In genomic region chr18:46672062-46672970, GRCh38 we compare ENCODE assay signal across 15 cellular contexts. TPM values are rescaled to one million over a fixed set of nuclear protein-coding genes. Genes with fewer than 3 reads are reported as not detected.
A peak's percentile ranks its signal among the peaks of the same experiment; 100 is the strongest.
DNase-seq lines count a peak whose midpoint lies in the region; ATAC-seq, FAIRE-seq and TF ChIP-seq lines count a peak whose summit lies in the region.
"Had no signal": no experiment of that assay in that cellular context is flagged by ENCODE, and none has a peak within 500 bp of the region (broad histone marks: within the 10 kb centered on the region; RNA-seq: fewer than 3 reads in every experiment).

No MANE protein-coding gene starts in this region.

- H3K27ac ChIP-seq in Karpas-422 (ENCODE audit: low read length) = no peak overlapping the region
- no peak overlapping the region for H3K27ac ChIP-seq in astrocyte (ENCODE audit: low read depth, low read length)
- H3K27ac ChIP-seq: psoas muscle, stomach had no signal

- H3K9ac ChIP-seq in Karpas-422 (ENCODE audit: low read length) (no peak overlapping the region), astrocyte (ENCODE audit: low read length) (no peak overlapping the region)

- ATAC-seq in sciatic nerve = no peak
- no peak for ATAC-seq in GM21528 (IDR thresholded peaks at IDR 0.05; ENCODE audit: low FRiP score, unreplicated experiment)
- ATAC-seq: psoas muscle had no signal

- DNase-seq in activated naive CD4-positive, alpha-beta T cell treated with anti-CD3 and anti-CD28 coated beads for 36 hours = peak; percentile 26
- DNase-seq in activated naive CD4-positive, alpha-beta T cell treated with Interleukin-2 at 50 U/mL for 16 hours = no peak
- DNase-seq in Karpas-422 = peak; percentile 76
- DNase-seq in astrocyte (ENCODE audit: low read depth) = peak; percentile 56
- DNase-seq in retinal pigment epithelial cell (ENCODE audit: low read depth) = peak; percentile 46
- no peak for DNase-seq in sciatic nerve (ENCODE audit: low spot score)
- no peak for DNase-seq in occipital lobe (lab: John Stamatoyannopoulos, UW)
- DNase-seq: activated CD4-positive, alpha-beta T cell treated with anti-CD3 and anti-CD28 coated beads for 1 hour; KG1; NCI-H2171; psoas muscle; stimulated activated CD4-positive, alpha-beta T cell treated with anti-CD3 and anti-CD28 coated beads, Interleukin-4, amount 100 ng/mL, for 24 hours; stomach had no signal

- CTCF ChIA-PET in activated naive CD4-positive, alpha-beta T cell treated with anti-CD3 and anti-CD28 coated beads for 36 hours (lab: Charles Lee) = interaction anchor here (1.4 to 2.3 kb wide), 2 partner anchors 12 to 15 kb away, joined by 3 to 17 read pairs; partner anchors contain the start of gene LOXHD1

- H3K9me3 ChIP-seq in Karpas-422 (ENCODE audit: low read length) (no peaks in the 10 kb centered on the region), astrocyte (ENCODE audit: insufficient read depth, low read depth, low read length) (no peaks in the 10 kb centered on the region)
- H3K9me3 ChIP-seq: psoas muscle, stomach had no signal

- H3K27me3 ChIP-seq in Karpas-422 (ENCODE audit: low read length) (no peaks in the 10 kb centered on the region), astrocyte (ENCODE audit: insufficient read depth, low read length) (peaks cover 2% of the 10 kb centered on the region)
- H3K27me3 ChIP-seq: stomach had no signal

- H3K4me2 ChIP-seq in Karpas-422 (ENCODE audit: low read depth, low read length, poor library complexity, severe bottlenecking) (peak overlapping the region; percentile 25), astrocyte (ENCODE audit: low read length) (no peak overlapping the region)

- no peak overlapping the region for H3K4me3 Mint-ChIP-seq in activated naive CD4-positive, alpha-beta T cell treated with anti-CD3 and anti-CD28 coated beads for 36 hours
- H3K4me3 Mint-ChIP-seq in astrocyte (ENCODE audit: unreplicated experiment) = no peak overlapping the region

- no peak overlapping the region for H2AFZ ChIP-seq in Karpas-422 (ENCODE audit: low read length)
- no peak overlapping the region for H2AFZ ChIP-seq in astrocyte (ENCODE audit: low read depth, low read length)

- FAIRE-seq in astrocyte (lab: Jason Lieb, UNC) = no peak
- FAIRE-seq: G401.6 had no signal

- H3K27ac Mint-ChIP-seq in activated naive CD4-positive, alpha-beta T cell treated with anti-CD3 and anti-CD28 coated beads for 36 hours = no peak overlapping the region
- H3K27ac Mint-ChIP-seq in astrocyte (ENCODE audit: unreplicated experiment) = no peak overlapping the region

- H3K4me3 ChIP-seq in Karpas-422 (ENCODE audit: low read length) (no peak overlapping the region), astrocyte (ENCODE audit: insufficient read depth, low read depth, low read length) (no peak overlapping the region), retinal pigment epithelial cell (ENCODE audit: low read length) (no peak overlapping the region)
- H3K4me3 ChIP-seq: psoas muscle, stomach had no signal

- no peaks in the 10 kb centered on the region for H3K79me2 ChIP-seq in Karpas-422 (ENCODE audit: low read length)
- no peaks in the 10 kb centered on the region for H3K79me2 ChIP-seq in astrocyte (ENCODE audit: insufficient read depth, low read length)

- H4K20me1 ChIP-seq in Karpas-422 (ENCODE audit: insufficient read depth, low read depth, low read length) (no peaks in the 10 kb centered on the region), astrocyte (ENCODE audit: insufficient read depth, low read length) (no peaks in the 10 kb centered on the region)

- no peaks in the 10 kb centered on the region for H3K9me2 ChIP-seq in Karpas-422 (replicated peaks; ENCODE audit: insufficient read depth, low read length)

- peaks cover 11% of the 10 kb centered on the region for H3K4me1 Mint-ChIP-seq in activated naive CD4-positive, alpha-beta T cell treated with anti-CD3 and anti-CD28 coated beads for 36 hours (ENCODE audit: low read depth)
- H3K4me1 Mint-ChIP-seq in astrocyte (ENCODE audit: low read depth, unreplicated experiment) = no peaks in the 10 kb centered on the region

- peaks cover 33% of the 10 kb centered on the region for H3K4me1 ChIP-seq in Karpas-422 (ENCODE audit: low read length)
- H3K4me1 ChIP-seq in astrocyte (ENCODE audit: insufficient read depth, low read length) = peaks cover 13% of the 10 kb centered on the region
- H3K4me1 ChIP-seq: stomach had no signal

- no peaks in the 10 kb centered on the region for H3K9me3 Mint-ChIP-seq in activated naive CD4-positive, alpha-beta T cell treated with anti-CD3 and anti-CD28 coated beads for 36 hours
- peaks cover 6% of the 10 kb centered on the region for H3K9me3 Mint-ChIP-seq in astrocyte (ENCODE audit: unreplicated experiment)

- H3K27me3 Mint-ChIP-seq in activated naive CD4-positive, alpha-beta T cell treated with anti-CD3 and anti-CD28 coated beads for 36 hours (ENCODE audit: low read depth) = no peaks in the 10 kb centered on the region
- peaks cover 58% of the 10 kb centered on the region for H3K27me3 Mint-ChIP-seq in astrocyte (ENCODE audit: low read depth, unreplicated experiment)

- no peaks in the 10 kb centered on the region for H3K36me3 ChIP-seq in Karpas-422 (ENCODE audit: insufficient read depth, low read length)
- H3K36me3 ChIP-seq in astrocyte (ENCODE audit: insufficient read depth, low read length) = no peaks in the 10 kb centered on the region
- H3K36me3 ChIP-seq: stomach had no signal

- TF ChIP-seq CTCF in astrocyte (IDR thresholded peaks at IDR 0.05; ENCODE audit: insufficient read depth, low read depth, low read length) (no peak), retinal pigment epithelial cell (conservative IDR thresholded peaks at IDR 0.05; ENCODE audit: low read depth, low read length) (no peak)

- intact Hi-C loops in activated naive CD4-positive, alpha-beta T cell treated with anti-CD3 and anti-CD28 coated beads for 36 hours (cut with micrococcal nuclease) = loop anchor here (2.0 kb wide), 1 partner anchor 244 kb away; the partner anchor contains the start of genes KATNAL2 and PIAS2
- intact Hi-C loops in sciatic nerve (cut with DNase I) = no loop called here

- H3K36me3 Mint-ChIP-seq in activated naive CD4-positive, alpha-beta T cell treated with anti-CD3 and anti-CD28 coated beads for 36 hours (ENCODE audit: low read depth) = no peaks in the 10 kb centered on the region
- H3K36me3 Mint-ChIP-seq in astrocyte (ENCODE audit: low read depth, unreplicated experiment) = no peaks in the 10 kb centered on the region

RNA-seq across cellular contexts. Expression of gene LOXHD1, which starts 15.3 kb away (rescaled TPM):
- total RNA-seq in activated naive CD4-positive, alpha-beta T cell treated with anti-CD3 and anti-CD28 coated beads for 36 hours = under 1 TPM in 1 of 2 experiments, not detected in 1; 0.05 TPM
- total RNA-seq in Karpas-422 (2014; rRNA removed; shearing (Covaris generic); ENCODE audit: low replicate concordance) = not detected in 2 replicates
- total RNA-seq in astrocyte (not detected in 2 replicates), sciatic nerve (0.89 TPM), occipital lobe (0.16 TPM)

Comparison
In these comparisons a context has a peak if more than half of its experiments do, and no peak if none do; other contexts are left out.
1. DNase-seq: peak in activated naive CD4-positive, alpha-beta T cell treated with anti-CD3 and anti-CD28 coated beads for 36 hours (single experiment), Karpas-422 (single experiment), astrocyte (single experiment) and retinal pigment epithelial cell (single experiment); none in activated naive CD4-positive, alpha-beta T cell treated with Interleukin-2 at 50 U/mL for 16 hours (single experiment), sciatic nerve (single experiment) and occipital lobe (single experiment).